28 cellular contexts compared by ENCODE assay signal in genomic region chr7:31004393-31004792, GRCh38. TPM values are rescaled to one million over a fixed set of nuclear protein-coding genes. Genes with fewer than 3 reads are reported as not detected.
A peak's percentile ranks its signal among the peaks of the same experiment; 100 is the strongest.
DNase-seq lines count a peak whose midpoint lies in the region; ATAC-seq, FAIRE-seq and TF ChIP-seq lines count a peak whose summit lies in the region.
"Had no signal": no experiment of that assay in that cellular context is flagged by ENCODE, and none has a peak within 500 bp of the region (broad histone marks: within the 10 kb centered on the region; RNA-seq: fewer than 3 reads in every experiment).

No MANE protein-coding gene starts in this region.

- no peaks in the 10 kb centered on the region for H4K20me1 ChIP-seq in astrocyte (ENCODE audit: insufficient read depth, low read length)
- H4K20me1 ChIP-seq: BLaER1 treated with 17β-estradiol and CSF1 and Interleukin-3, amounts not matched to agents 10 nM and 100 nM had no signal

- H3K4me1 Mint-ChIP-seq in astrocyte (ENCODE audit: low read depth, unreplicated experiment): peaks cover 11% of the 10 kb centered on the region
- no peaks in the 10 kb centered on the region for H3K4me1 Mint-ChIP-seq in activated naive CD8-positive, alpha-beta T cell treated with anti-CD3 and anti-CD28 coated beads, Interleukin-2, amount 50 U/mL, for 24 hours

- no peaks in the 10 kb centered on the region for H3K79me2 ChIP-seq in astrocyte (ENCODE audit: insufficient read depth, low read length)

- no peak overlapping the region for H2AFZ ChIP-seq in astrocyte (ENCODE audit: low read depth, low read length)
- H2AFZ ChIP-seq: GM23248 had no signal

- peaks cover 23% of the 10 kb centered on the region for H3K4me1 ChIP-seq in astrocyte (ENCODE audit: insufficient read depth, low read length)
- H3K4me1 ChIP-seq: A549, BE2C had no signal

- no peak overlapping the region for H3K4me2 ChIP-seq in astrocyte (ENCODE audit: low read length)
- H3K4me2 ChIP-seq: A549; BLaER1 treated with 17β-estradiol and CSF1 and Interleukin-3, amounts not matched to agents 10 nM and 100 nM had no signal

- H3K27me3 ChIP-seq in astrocyte (ENCODE audit: insufficient read depth, low read length): peaks cover 12% of the 10 kb centered on the region
- H3K27me3 ChIP-seq: BE2C; BLaER1 treated with 17β-estradiol and CSF1 and Interleukin-3, amounts not matched to agents 10 nM and 100 nM had no signal

- no peaks in the 10 kb centered on the region for H3K36me3 Mint-ChIP-seq in astrocyte (ENCODE audit: low read depth, unreplicated experiment)
- no peaks in the 10 kb centered on the region for H3K36me3 Mint-ChIP-seq in activated naive CD8-positive, alpha-beta T cell treated with anti-CD3 and anti-CD28 coated beads, Interleukin-2, amount 50 U/mL, for 24 hours (ENCODE audit: low read depth)
- H3K36me3 Mint-ChIP-seq: CD14-positive monocyte; CD8-positive, alpha-beta memory T cell had no signal

- no peaks in the 10 kb centered on the region for H3K36me3 ChIP-seq in astrocyte (ENCODE audit: insufficient read depth, low read length)
- H3K36me3 ChIP-seq: BE2C; BLaER1 treated with 17β-estradiol and CSF1 and Interleukin-3, amounts not matched to agents 10 nM and 100 nM had no signal

- H3K27ac Mint-ChIP-seq in astrocyte (ENCODE audit: unreplicated experiment): no peak overlapping the region
- H3K27ac Mint-ChIP-seq in activated naive CD8-positive, alpha-beta T cell treated with anti-CD3 and anti-CD28 coated beads, Interleukin-2, amount 50 U/mL, for 24 hours: no peak overlapping the region
- H3K27ac Mint-ChIP-seq: CD14-positive monocyte; CD4-positive, alpha-beta T cell; CD8-positive, alpha-beta memory T cell had no signal

- intact Hi-C loops in posterior vena cava (cut with DNase I): no loop called here

- no peak overlapping the region for H3K4me3 Mint-ChIP-seq in astrocyte (ENCODE audit: unreplicated experiment)
- H3K4me3 Mint-ChIP-seq in activated naive CD8-positive, alpha-beta T cell treated with anti-CD3 and anti-CD28 coated beads, Interleukin-2, amount 50 U/mL, for 24 hours: no peak overlapping the region
- H3K4me3 Mint-ChIP-seq: CD14-positive monocyte; CD4-positive, alpha-beta T cell; CD8-positive, alpha-beta memory T cell had no signal

- peak; percentile 6 for DNase-seq in astrocyte (ENCODE audit: low read depth)
- DNase-seq in islet precursor cell: peak; percentile 74
- peak; percentile 15 for DNase-seq in posterior vena cava (ENCODE audit: low spot score)
- DNase-seq in epidermal melanocyte (ENCODE audit: insufficient read length, low spot score): no peak
- DNase-seq in activated naive CD8-positive, alpha-beta T cell treated with anti-CD3 and anti-CD28 coated beads, Interleukin-2, amount 50 U/mL, for 24 hours: no peak
- DNase-seq in activated T-cell treated with anti-CD3 and anti-CD28 coated beads, Interleukin-2, amount 50 U/mL, for 1 hour: no peak
- DNase-seq: 8988T; ACHN; AML-193; BE2C; CD4-positive, alpha-beta T cell; CD8-positive, alpha-beta memory T cell; DMS 273 treated with DMSO at 0.1 percent for 48 hours; DMS79; EL; GF-D8; GM23248; H7 had no signal

- H3K4me3 ChIP-seq in astrocyte (ENCODE audit: insufficient read depth, low read depth, low read length): no peak overlapping the region
- H3K4me3 ChIP-seq: A549; BLaER1 treated with 17β-estradiol and CSF1 and Interleukin-3, amounts not matched to agents 10 nM and 100 nM; GM23248 had no signal

- H3K27me3 Mint-ChIP-seq in astrocyte (ENCODE audit: low read depth, unreplicated experiment): peaks cover 26% of the 10 kb centered on the region
- H3K27me3 Mint-ChIP-seq in activated naive CD8-positive, alpha-beta T cell treated with anti-CD3 and anti-CD28 coated beads, Interleukin-2, amount 50 U/mL, for 24 hours: peaks cover 9% of the 10 kb centered on the region
- H3K27me3 Mint-ChIP-seq: CD4-positive, alpha-beta T cell had no signal

- H3K9ac ChIP-seq in astrocyte (ENCODE audit: low read length): no peak overlapping the region
- H3K9ac ChIP-seq: BLaER1 treated with 17β-estradiol and CSF1 and Interleukin-3, amounts not matched to agents 10 nM and 100 nM; GM23248 had no signal

- H3K9me3 Mint-ChIP-seq in astrocyte (ENCODE audit: unreplicated experiment): peaks cover 6% of the 10 kb centered on the region
- no peaks in the 10 kb centered on the region for H3K9me3 Mint-ChIP-seq in activated naive CD8-positive, alpha-beta T cell treated with anti-CD3 and anti-CD28 coated beads, Interleukin-2, amount 50 U/mL, for 24 hours
- H3K9me3 Mint-ChIP-seq: CD4-positive, alpha-beta T cell; CD8-positive, alpha-beta memory T cell had no signal

- H3K27ac ChIP-seq in astrocyte (ENCODE audit: low read depth, low read length): no peak overlapping the region
- H3K27ac ChIP-seq: A549; BLaER1 treated with 17β-estradiol and CSF1 and Interleukin-3, amounts not matched to agents 10 nM and 100 nM; GM23248 had no signal

- no peak for TF ChIP-seq CTCF in astrocyte (IDR thresholded peaks at IDR 0.05; ENCODE audit: insufficient read depth, low read depth, low read length)

- ATAC-seq in GM19463 (IDR thresholded peaks at IDR 0.05; ENCODE audit: unreplicated experiment): no peak
- ATAC-seq in activated naive CD8-positive, alpha-beta T cell treated with anti-CD3 and anti-CD28 coated beads, Interleukin-2, amount 50 U/mL, for 24 hours: no peak
- ATAC-seq: A549, HCT116 had no signal

- no peaks in the 10 kb centered on the region for H3K9me3 ChIP-seq in astrocyte (ENCODE audit: insufficient read depth, low read depth, low read length)
- H3K9me3 ChIP-seq: A549, BE2C had no signal

- no peak for FAIRE-seq in astrocyte (lab: Jason Lieb, UNC)
- FAIRE-seq: A549, D721Med, GM12891, GM18507, H1 had no signal

RNA-seq across cellular contexts. Expression of gene GHRHR, which starts 40.6 kb away (rescaled TPM):
- total RNA-seq in astrocyte (not detected in 2 replicates), posterior vena cava (1 to 10 TPM in 1 of 2 donors, not detected in 1; 1.2 TPM)
- total RNA-seq: CD4-positive, alpha-beta T cell; CD8-positive, alpha-beta memory T cell; G401; GM23248 had no signal

RNA-seq across cellular contexts. Expression of gene ADCYAP1R1, which starts 47.7 kb away (rescaled TPM):
- total RNA-seq in astrocyte (0.05 and 0.14 TPM in 2 replicates), posterior vena cava (1 to 10 TPM; 1.8 to 4.3 TPM)
- total RNA-seq: CD4-positive, alpha-beta T cell; CD8-positive, alpha-beta memory T cell; G401; GM23248 had no signal

Comparison
In these comparisons a context has a peak if more than half of its experiments do, and no peak if none do; other contexts are left out.
1. DNase-seq: peak in astrocyte (single experiment), islet precursor cell (single experiment) and posterior vena cava (single experiment); none in epidermal melanocyte (single experiment), activated naive CD8-positive, alpha-beta T cell treated with anti-CD3 and anti-CD28 coated beads, Interleukin-2, amount 50 U/mL, for 24 hours (single experiment) and activated T-cell treated with anti-CD3 and anti-CD28 coated beads, Interleukin-2, amount 50 U/mL, for 1 hour (single experiment).